Comparison of ENCODE assay signal across 8 cellular contexts in the genomic region with DNA sequence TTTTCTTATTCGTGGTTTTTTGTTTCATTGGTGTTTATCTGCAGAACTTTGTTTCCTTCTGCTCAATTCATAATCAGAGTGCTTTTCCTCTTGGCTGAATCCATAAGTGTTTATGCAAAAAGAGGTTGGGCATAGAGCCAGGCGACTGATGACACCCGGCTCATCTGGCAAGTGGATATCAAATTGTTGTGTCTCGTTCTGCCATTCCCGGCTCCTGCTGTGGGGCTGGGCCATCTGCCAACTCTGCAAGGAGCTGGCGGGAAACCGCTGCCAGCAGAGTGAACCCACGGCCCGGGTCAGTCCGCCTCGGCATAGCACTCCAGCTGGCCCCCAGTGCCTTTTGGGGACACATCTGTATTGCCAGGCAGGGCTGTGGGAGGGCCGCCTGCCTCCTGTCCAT.
DNase-seq lines count a peak whose midpoint lies in the region; ATAC-seq and TF ChIP-seq lines count a peak whose summit lies in the region.
"Not testable (repeated sequence)": the region's sequence is repeated elsewhere in the genome, so short reads cannot be mapped to it uniquely, and the experiment has no call there.

No MANE protein-coding gene starts in this region.

- TF ChIP-seq CTCF in AG04449 (IDR thresholded peaks at IDR 0.05; ENCODE audit: insufficient read depth, low read length, missing control alignments); gastrocnemius medialis (IDR thresholded peaks at IDR 0.05 in 4 of 5, conservative IDR thresholded peaks at IDR 0.05 in 1 of 5): not testable (repeated sequence)

- in situ Hi-C loops in GM23248 (cut with MboI); gastrocnemius medialis (cut with MboI; ENCODE audit: low sequenced_read_pairs in 4 of 4): not testable (repeated sequence)

- H3K27me3 ChIP-seq in GM23248 (replicated peaks; ENCODE audit: insufficient read depth); gastrocnemius medialis: not testable (repeated sequence)

- WGBS in GM23248 (ENCODE audit: low coverage in 1 of 2, low lambda C conversion rate in 2 of 2, missing lambda C conversion rate in 2 of 2), 2 experiments: 2 to 6% methylated on average over 12 of the region's 12 CpGs

- H3F3A ChIP-seq in GM23248 (ENCODE audit: insufficient read depth): not testable (repeated sequence)

- POLR2A ChIA-PET in AG04449 (lab: Yijun Ruan, JAX): not testable (repeated sequence)

- H3K36me3 ChIP-seq in GM23248 (ENCODE audit: low read depth); gastrocnemius medialis: not testable (repeated sequence)

- H2AFZ ChIP-seq in GM23248: not testable (repeated sequence)

- not testable (repeated sequence) for H3K79me2 ChIP-seq in GM23248 (ENCODE audit: insufficient read depth)

- H3K4me2 ChIP-seq in GM23248 (ENCODE audit: unreplicated experiment): not testable (repeated sequence)

- not testable (repeated sequence) for H3K4me1 ChIP-seq in GM23248 (ENCODE audit: insufficient read depth); gastrocnemius medialis

- H3K9me3 ChIP-seq in GM23248 (ENCODE audit: low read depth); gastrocnemius medialis: not testable (repeated sequence)

- TF ChIP-seq POLR2A in gastrocnemius medialis (IDR thresholded peaks at IDR 0.05): not testable (repeated sequence)

- not testable (repeated sequence) for H3K27ac ChIP-seq in GM23248, gastrocnemius medialis

- H3K4me3 ChIP-seq in AG04449 (ENCODE audit: low read depth, low read length); GM23248; gastrocnemius medialis: not testable (repeated sequence)

- H3K9me2 ChIP-seq in GM23248 (ENCODE audit: insufficient read depth): not testable (repeated sequence)

- not testable (repeated sequence) for ATAC-seq in gastrocnemius medialis

- intact Hi-C loops in head of caudate nucleus (cut with DNase I); gastrocnemius medialis (cut with DNase I; ENCODE audit: low total_unique reads): not testable (repeated sequence)

- not testable (repeated sequence) for H4K20me1 ChIP-seq in GM23248 (ENCODE audit: insufficient read depth)

- CTCF ChIA-PET in AG04449 (lab: Yijun Ruan, JAX): not testable (repeated sequence)

- DNase-seq in AG04449 (ENCODE audit: low read depth, low spot score): peak; percentile 9
- peak; percentile 64 for DNase-seq in GM23248
- peak; percentile 95 for DNase-seq in NCI-H1694 treated with DMSO at 0.1 percent for 48 hours (lab: John Stamatoyannopoulos, UW)
- peak; percentile 72 for DNase-seq in NCI-H69 (lab: John Stamatoyannopoulos, UW)
- peak; percentile 72 for DNase-seq in brain pericyte (ENCODE audit: low read depth, low spot score)
- peak; percentile 21 to 88 (median 70) for DNase-seq in head of caudate nucleus
- DNase-seq in lung microvascular endothelial cell (ENCODE audit: low read depth in 2 of 2): peak; percentile 14 to 48
- peak; percentile 14 to 23 for DNase-seq in gastrocnemius medialis

- H3K9ac ChIP-seq in GM23248: not testable (repeated sequence)

Comparison
In these comparisons a context has a peak if more than half of its experiments do, and no peak if none do; other contexts are left out.
1. DNase-seq: peak in every context shown above with its lines; median percentile 95 in NCI-H1694 treated with DMSO at 0.1 percent for 48 hours; 72 in NCI-H69; 72 in brain pericyte; 70 in head of caudate nucleus; 64 in GM23248; 31 in lung microvascular endothelial cell; 18 in gastrocnemius medialis; 9 in AG04449.